26 cellular contexts compared by ENCODE assay signal in the genomic region with DNA sequence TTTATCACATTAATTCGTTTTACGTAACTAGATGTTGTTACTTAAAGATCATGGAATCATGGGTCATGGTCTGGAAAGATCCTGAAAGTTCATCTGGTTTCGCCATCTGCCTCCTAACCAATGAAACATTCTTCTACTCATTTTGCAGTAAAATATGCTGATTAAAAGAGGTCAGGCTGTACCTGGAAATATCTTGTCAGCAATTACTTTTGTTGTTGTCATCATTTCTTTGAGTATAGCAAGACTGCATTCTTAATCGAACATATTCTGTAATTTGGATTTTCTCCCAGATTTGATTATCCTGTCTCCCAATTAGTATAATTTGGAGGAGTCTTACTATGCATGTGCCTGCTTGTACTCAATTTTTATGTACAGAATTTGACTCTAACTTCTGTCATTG.
"Had no signal": no experiment of that assay in that cellular context is flagged by ENCODE, and none has a peak within 500 bp of the region (broad histone marks: within the 10 kb centered on the region; RNA-seq: fewer than 3 reads in every experiment).

No MANE protein-coding gene starts in this region.

- H3K9me3 ChIP-seq: stomach, suprapubic skin, testis, thoracic aorta, tibial artery, tibial nerve, transverse colon, upper lobe of left lung, upper lobe of right lung, uterus, vagina had no signal

- H3K4me3 ChIP-seq: stomach, suprapubic skin, testis, thoracic aorta, tibial artery, tibial nerve, transverse colon, upper lobe of left lung, upper lobe of right lung, uterus, vagina had no signal

- H3K27me3 ChIP-seq: stomach, suprapubic skin, testis, tibial artery, tibial nerve, transverse colon, upper lobe of left lung, upper lobe of right lung, uterus, vagina had no signal

- H3K27ac ChIP-seq: stomach, suprapubic skin, testis, thoracic aorta, tibial artery, tibial nerve, transverse colon, upper lobe of left lung, upper lobe of right lung, uterus, vagina had no signal

- H3K4me1 ChIP-seq: stomach, suprapubic skin, testis, tibial artery, tibial nerve, transverse colon, upper lobe of left lung, upper lobe of right lung, uterus, vagina had no signal

- ATAC-seq: stimulated activated effector memory CD8-positive, alpha-beta T cell treated with anti-CD3 and anti-CD28 coated beads, Interleukin-12 subunit alpha, Interleukin-12 subunit beta, amount 100 ng/mL, for 72 hours; stimulated activated memory B cell treated with anti-CD40 and anti-IgM and Interleukin-4, amounts not matched to agents 10 μg/mL and 1 μg/mL and 100 μg/mL, for 72 hours; stimulated activated naive B cell treated with anti-CD40 and anti-IgM and Interleukin-4, amounts not matched to agents 10 μg/mL and 1 μg/mL and 100 μg/mL, for 72 hours; stimulated activated naive CD8-positive, alpha-beta T cell treated with anti-CD3 and anti-CD28 coated beads, Interleukin-15, amount 100 ng/mL, for 72 hours; stimulated activated naive CD8-positive, alpha-beta T cell treated with anti-CD3 and anti-CD28 coated beads, Interleukin-15, Interleukin-2, amounts not matched to agents 100 U/mL and 50 U/mL, for 24 hours; upper lobe of right lung had no signal

- H3K36me3 ChIP-seq: stomach, suprapubic skin, thoracic aorta, tibial artery, tibial nerve, transverse colon, upper lobe of left lung, upper lobe of right lung, uterus, vagina had no signal

- DNase-seq: stimulated activated CD4-positive, alpha-beta T cell treated with anti-CD3 and anti-CD28 coated beads, Interleukin-2, amount 100 ng/mL, for 48 hours; stimulated activated CD4-positive, alpha-beta T cell treated with anti-CD3 and anti-CD28 coated beads, Interleukin-4, amount 100 ng/mL, for 1 hour; stimulated activated CD4-positive, alpha-beta T cell treated with anti-CD3 and anti-CD28 coated beads, Interleukin-4, amount 100 ng/mL, for 24 hours; stimulated activated CD4-positive, alpha-beta T cell treated with anti-CD3 and anti-CD28 coated beads, Interleukin-4, amount 100 ng/mL, for 4 hours; stimulated activated CD8-positive, alpha-beta memory T cell treated with anti-CD3 and anti-CD28 coated beads, Interleukin-4, amount 100 ng/mL, for 48 hours; stimulated activated naive B cell treated with anti-CD40 and anti-IgM and Interleukin-4, amounts not matched to agents 10 μg/mL and 1 μg/mL and 100 μg/mL, for 72 hours; stimulated activated naive CD4-positive, alpha-beta T cell; stimulated activated naive CD4-positive, alpha-beta T cell treated with Interleukin-2 at 50 U/mL for 16 hours; stimulated activated naive CD8-positive, alpha-beta T cell treated with anti-CD3 and anti-CD28 coated beads, Interleukin-15, amount 100 ng/mL, for 72 hours; stimulated activated naive CD8-positive, alpha-beta T cell treated with anti-CD3 and anti-CD28 coated beads, Interleukin-15, Interleukin-2, amounts not matched to agents 100 U/mL and 50 U/mL, for 24 hours; stomach; substantia nigra; testis; tibial artery; transverse colon; trophoblast cell; upper lobe of left lung; upper lobe of right lung; uterus had no signal

- FAIRE-seq: urothelium cell line had no signal
